In the genomic region with DNA sequence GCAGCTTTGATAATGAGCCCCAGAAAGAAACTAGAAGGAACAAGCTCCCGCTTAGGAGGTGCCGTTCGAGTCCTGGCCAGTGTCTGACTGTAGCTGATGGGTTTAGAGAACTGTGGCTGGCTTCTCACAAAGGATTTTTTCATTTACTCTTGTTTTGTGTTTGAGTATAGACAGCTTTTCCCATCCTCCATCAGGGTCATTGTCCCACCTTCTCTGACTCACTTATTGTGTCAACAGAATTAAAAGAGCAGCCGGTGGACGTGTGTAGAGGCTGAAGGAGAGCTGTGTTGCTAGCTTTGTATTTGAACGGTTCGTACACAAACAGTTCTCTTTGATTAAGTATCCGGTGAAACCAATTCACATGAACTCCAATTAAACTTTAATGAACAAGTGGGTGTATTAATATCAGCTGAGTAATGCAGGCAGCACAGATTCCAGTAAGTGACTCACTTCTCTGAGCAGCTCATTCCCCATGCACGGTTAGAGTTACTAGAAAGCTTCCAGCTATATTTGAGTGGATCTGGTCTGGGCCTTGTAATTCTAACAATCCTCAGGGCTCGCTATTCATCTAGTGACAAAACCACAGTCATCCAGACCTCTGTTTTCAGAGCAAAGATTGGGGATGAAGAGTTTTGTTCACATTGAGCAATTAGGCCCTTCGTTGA, we compare ENCODE assay signal across 1 cellular context.
TF ChIP-seq lines count a peak whose summit lies in the region.

No MANE protein-coding gene starts in this region.

TF ChIP-seq in HepG2, 621 proteins besides CTCF, POLR2A, EP300 and RAD21 (continued from another document and continues in another):
- TF ChIP-seq ATRX (CRISPR knock-in tag; IDR thresholded peaks at IDR 0.05; ENCODE audit: borderline replicate concordance) (no peak), NFKB2 (CRISPR knock-in tag; IDR thresholded peaks at IDR 0.05; ENCODE audit: borderline replicate concordance) (no peak), MEIS2 (CRISPR knock-in tag; IDR thresholded peaks at IDR 0.05) (peak; percentile 96), ZBTB42 (CRISPR knock-in tag; IDR thresholded peaks at IDR 0.05) (no peak), ZNF251 (CRISPR knock-in tag; IDR thresholded peaks at IDR 0.05) (no peak), MBD4 (IDR thresholded peaks at IDR 0.05; ENCODE audit: borderline replicate concordance, low read length) (peak; percentile 94), ZNF883 (CRISPR knock-in tag; IDR thresholded peaks at IDR 0.05; ENCODE audit: not compliant biosample characterization) (no peak), ZKSCAN8 (CRISPR knock-in tag; IDR thresholded peaks at IDR 0.05; ENCODE audit: borderline replicate concordance) (no peak; the same call in none of the 2 replicates), TEAD2 (CRISPR knock-in tag; IDR thresholded peaks at IDR 0.05) (no peak), GATAD2A (CRISPR knock-in tag; IDR thresholded peaks at IDR 0.05) (peak; percentile 97), RARG (CRISPR knock-in tag; IDR thresholded peaks at IDR 0.05; ENCODE audit: low read depth) (0 out of 2 replicates have a peak, but pooled peaks have one; percentile 85), IKZF1 (IDR thresholded peaks at IDR 0.05) (no peak), HDAC2 (CRISPR knock-in tag; IDR thresholded peaks at IDR 0.05) (peak; percentile 98), TCF7L2 (IDR thresholded peaks at IDR 0.05; ENCODE audit: low read depth, low read length) (peak; percentile 58), RCOR2 (CRISPR knock-in tag; IDR thresholded peaks at IDR 0.05) (peak; percentile 94), CREM (IDR thresholded peaks at IDR 0.05) (peak; percentile 94), CREM (CRISPR knock-in tag; IDR thresholded peaks at IDR 0.05) (no peak), ZNF101 (CRISPR knock-in tag; IDR thresholded peaks at IDR 0.05; ENCODE audit: borderline replicate concordance, low read depth) (no peak), ZNF75D (CRISPR knock-in tag; IDR thresholded peaks at IDR 0.05; ENCODE audit: borderline replicate concordance) (no peak), ZNF546 (CRISPR knock-in tag; conservative IDR thresholded peaks at IDR 0.05) (no peak), JUNB (CRISPR knock-in tag; IDR thresholded peaks at IDR 0.05; ENCODE audit: borderline replicate concordance) (peak; percentile 100), MXD4 (CRISPR knock-in tag; IDR thresholded peaks at IDR 0.05) (peak; percentile 27; the same call in 1 of the 2 replicates), ZNF333 (CRISPR knock-in tag; IDR thresholded peaks at IDR 0.05; ENCODE audit: borderline replicate concordance) (no peak), CCDC6 (CRISPR knock-in tag; IDR thresholded peaks at IDR 0.05) (0 out of 2 replicates have a peak, but pooled peaks have one; percentile 28), ZNF30 (CRISPR knock-in tag; IDR thresholded peaks at IDR 0.05) (no peak), MAFK (conservative IDR thresholded peaks at IDR 0.05 in 1 of 2, IDR thresholded peaks at IDR 0.05 in 1 of 2; ENCODE audit: low read length in 2 of 2) (peak in 1 of 2 experiments; percentile 1; a peak in 1 of 4 replicates), JDP2 (CRISPR knock-in tag; IDR thresholded peaks at IDR 0.05; ENCODE audit: borderline replicate concordance) (peak; percentile 38; the same call in 1 of the 2 replicates), RFXAP (CRISPR knock-in tag; IDR thresholded peaks at IDR 0.05; ENCODE audit: borderline replicate concordance) (peak; percentile 81), SALL2 (CRISPR knock-in tag; IDR thresholded peaks at IDR 0.05) (peak; percentile 88; the same call in 1 of the 2 replicates), DMAP1 (CRISPR knock-in tag; IDR thresholded peaks at IDR 0.05) (0 out of 2 replicates have a peak, but pooled peaks have one; percentile 53), TAF1 (CRISPR knock-in tag; IDR thresholded peaks at IDR 0.05) (peak; percentile 35; the same call in 1 of the 2 replicates), REXO4 (CRISPR knock-in tag; IDR thresholded peaks at IDR 0.05; ENCODE audit: borderline replicate concordance) (no peak), SP2 (CRISPR knock-in tag; IDR thresholded peaks at IDR 0.05) (no peak), IRF2 (CRISPR knock-in tag; IDR thresholded peaks at IDR 0.05) (peak; percentile 83), PHF5A (CRISPR knock-in tag; IDR thresholded peaks at IDR 0.05; ENCODE audit: low read depth, unreplicated experiment) (no peak), ZNF253 (CRISPR knock-in tag; IDR thresholded peaks at IDR 0.05; ENCODE audit: borderline replicate concordance) (no peak), U2AF2 (IDR thresholded peaks at IDR 0.05; ENCODE audit: low read depth, low read length) (no peak), ZNF468 (CRISPR knock-in tag; IDR thresholded peaks at IDR 0.05) (no peak), FOXC1 (CRISPR knock-in tag; IDR thresholded peaks at IDR 0.05; ENCODE audit: borderline replicate concordance) (no peak; the same call in 1 of the 2 replicates), ETV6 (CRISPR knock-in tag; conservative IDR thresholded peaks at IDR 0.05) (peak; percentile 35; the same call in 1 of the 2 replicates)
- TF ChIP-seq, protein P1, sequence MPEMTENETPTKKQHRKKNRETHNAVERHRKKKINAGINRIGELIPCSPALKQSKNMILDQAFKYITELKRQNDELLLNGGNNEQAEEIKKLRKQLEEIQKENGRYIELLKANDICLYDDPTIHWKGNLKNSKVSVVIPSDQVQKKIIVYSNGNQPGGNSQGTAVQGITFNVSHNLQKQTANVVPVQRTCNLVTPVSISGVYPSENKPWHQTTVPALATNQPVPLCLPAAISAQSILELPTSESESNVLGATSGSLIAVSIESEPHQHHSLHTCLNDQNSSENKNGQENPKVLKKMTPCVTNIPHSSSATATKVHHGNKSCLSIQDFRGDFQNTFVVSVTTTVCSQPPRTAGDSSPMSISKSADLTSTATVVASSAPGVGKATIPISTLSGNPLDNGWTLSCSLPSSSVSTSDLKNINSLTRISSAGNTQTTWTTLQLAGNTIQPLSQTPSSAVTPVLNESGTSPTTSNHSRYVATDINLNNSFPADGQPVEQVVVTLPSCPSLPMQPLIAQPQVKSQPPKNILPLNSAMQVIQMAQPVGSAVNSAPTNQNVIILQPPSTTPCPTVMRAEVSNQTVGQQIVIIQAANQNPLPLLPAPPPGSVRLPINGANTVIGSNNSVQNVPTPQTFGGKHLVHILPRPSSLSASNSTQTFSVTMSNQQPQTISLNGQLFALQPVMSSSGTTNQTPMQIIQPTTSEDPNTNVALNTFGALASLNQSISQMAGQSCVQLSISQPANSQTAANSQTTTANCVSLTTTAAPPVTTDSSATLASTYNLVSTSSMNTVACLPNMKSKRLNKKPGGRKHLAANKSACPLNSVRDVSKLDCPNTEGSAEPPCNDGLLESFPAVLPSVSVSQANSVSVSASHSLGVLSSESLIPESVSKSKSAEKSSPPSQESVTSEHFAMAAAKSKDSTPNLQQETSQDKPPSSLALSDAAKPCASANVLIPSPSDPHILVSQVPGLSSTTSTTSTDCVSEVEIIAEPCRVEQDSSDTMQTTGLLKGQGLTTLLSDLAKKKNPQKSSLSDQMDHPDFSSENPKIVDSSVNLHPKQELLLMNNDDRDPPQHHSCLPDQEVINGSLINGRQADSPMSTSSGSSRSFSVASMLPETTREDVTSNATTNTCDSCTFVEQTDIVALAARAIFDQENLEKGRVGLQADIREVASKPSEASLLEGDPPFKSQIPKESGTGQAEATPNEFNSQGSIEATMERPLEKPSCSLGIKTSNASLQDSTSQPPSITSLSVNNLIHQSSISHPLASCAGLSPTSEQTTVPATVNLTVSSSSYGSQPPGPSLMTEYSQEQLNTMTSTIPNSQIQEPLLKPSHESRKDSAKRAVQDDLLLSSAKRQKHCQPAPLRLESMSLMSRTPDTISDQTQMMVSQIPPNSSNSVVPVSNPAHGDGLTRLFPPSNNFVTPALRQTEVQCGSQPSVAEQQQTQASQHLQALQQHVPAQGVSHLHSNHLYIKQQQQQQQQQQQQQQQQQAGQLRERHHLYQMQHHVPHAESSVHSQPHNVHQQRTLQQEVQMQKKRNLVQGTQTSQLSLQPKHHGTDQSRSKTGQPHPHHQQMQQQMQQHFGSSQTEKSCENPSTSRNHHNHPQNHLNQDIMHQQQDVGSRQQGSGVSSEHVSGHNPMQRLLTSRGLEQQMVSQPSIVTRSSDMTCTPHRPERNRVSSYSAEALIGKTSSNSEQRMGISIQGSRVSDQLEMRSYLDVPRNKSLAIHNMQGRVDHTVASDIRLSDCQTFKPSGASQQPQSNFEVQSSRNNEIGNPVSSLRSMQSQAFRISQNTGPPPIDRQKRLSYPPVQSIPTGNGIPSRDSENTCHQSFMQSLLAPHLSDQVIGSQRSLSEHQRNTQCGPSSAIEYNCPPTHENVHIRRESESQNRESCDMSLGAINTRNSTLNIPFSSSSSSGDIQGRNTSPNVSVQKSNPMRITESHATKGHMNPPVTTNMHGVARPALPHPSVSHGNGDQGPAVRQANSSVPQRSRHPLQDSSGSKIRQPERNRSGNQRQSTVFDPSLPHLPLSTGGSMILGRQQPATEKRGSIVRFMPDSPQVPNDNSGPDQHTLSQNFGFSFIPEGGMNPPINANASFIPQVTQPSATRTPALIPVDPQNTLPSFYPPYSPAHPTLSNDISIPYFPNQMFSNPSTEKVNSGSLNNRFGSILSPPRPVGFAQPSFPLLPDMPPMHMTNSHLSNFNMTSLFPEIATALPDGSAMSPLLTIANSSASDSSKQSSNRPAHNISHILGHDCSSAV (CRISPR knock-in tag; IDR thresholded peaks at IDR 0.05; ENCODE audit: borderline replicate concordance), result no peak
- TF ChIP-seq, protein P2, sequence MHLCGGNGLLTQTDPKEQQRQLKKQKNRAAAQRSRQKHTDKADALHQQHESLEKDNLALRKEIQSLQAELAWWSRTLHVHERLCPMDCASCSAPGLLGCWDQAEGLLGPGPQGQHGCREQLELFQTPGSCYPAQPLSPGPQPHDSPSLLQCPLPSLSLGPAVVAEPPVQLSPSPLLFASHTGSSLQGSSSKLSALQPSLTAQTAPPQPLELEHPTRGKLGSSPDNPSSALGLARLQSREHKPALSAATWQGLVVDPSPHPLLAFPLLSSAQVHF (CRISPR knock-in tag; IDR thresholded peaks at IDR 0.05), result no peak
- TF ChIP-seq, protein P3, sequence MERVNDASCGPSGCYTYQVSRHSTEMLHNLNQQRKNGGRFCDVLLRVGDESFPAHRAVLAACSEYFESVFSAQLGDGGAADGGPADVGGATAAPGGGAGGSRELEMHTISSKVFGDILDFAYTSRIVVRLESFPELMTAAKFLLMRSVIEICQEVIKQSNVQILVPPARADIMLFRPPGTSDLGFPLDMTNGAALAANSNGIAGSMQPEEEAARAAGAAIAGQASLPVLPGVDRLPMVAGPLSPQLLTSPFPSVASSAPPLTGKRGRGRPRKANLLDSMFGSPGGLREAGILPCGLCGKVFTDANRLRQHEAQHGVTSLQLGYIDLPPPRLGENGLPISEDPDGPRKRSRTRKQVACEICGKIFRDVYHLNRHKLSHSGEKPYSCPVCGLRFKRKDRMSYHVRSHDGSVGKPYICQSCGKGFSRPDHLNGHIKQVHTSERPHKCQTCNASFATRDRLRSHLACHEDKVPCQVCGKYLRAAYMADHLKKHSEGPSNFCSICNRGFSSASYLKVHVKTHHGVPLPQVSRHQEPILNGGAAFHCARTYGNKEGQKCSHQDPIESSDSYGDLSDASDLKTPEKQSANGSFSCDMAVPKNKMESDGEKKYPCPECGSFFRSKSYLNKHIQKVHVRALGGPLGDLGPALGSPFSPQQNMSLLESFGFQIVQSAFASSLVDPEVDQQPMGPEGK (CRISPR knock-in tag; IDR thresholded peaks at IDR 0.05), result peak; percentile 64
- TF ChIP-seq, protein P4, sequence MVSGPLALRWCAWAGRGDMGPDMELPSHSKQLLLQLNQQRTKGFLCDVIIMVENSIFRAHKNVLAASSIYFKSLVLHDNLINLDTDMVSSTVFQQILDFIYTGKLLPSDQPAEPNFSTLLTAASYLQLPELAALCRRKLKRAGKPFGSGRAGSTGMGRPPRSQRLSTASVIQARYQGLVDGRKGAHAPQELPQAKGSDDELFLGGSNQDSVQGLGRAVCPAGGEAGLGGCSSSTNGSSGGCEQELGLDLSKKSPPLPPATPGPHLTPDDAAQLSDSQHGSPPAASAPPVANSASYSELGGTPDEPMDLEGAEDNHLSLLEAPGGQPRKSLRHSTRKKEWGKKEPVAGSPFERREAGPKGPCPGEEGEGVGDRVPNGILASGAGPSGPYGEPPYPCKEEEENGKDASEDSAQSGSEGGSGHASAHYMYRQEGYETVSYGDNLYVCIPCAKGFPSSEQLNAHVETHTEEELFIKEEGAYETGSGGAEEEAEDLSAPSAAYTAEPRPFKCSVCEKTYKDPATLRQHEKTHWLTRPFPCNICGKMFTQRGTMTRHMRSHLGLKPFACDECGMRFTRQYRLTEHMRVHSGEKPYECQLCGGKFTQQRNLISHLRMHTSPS (CRISPR knock-in tag; IDR thresholded peaks at IDR 0.05; ENCODE audit: low read depth), result no peak
- TF ChIP-seq, protein P5, sequence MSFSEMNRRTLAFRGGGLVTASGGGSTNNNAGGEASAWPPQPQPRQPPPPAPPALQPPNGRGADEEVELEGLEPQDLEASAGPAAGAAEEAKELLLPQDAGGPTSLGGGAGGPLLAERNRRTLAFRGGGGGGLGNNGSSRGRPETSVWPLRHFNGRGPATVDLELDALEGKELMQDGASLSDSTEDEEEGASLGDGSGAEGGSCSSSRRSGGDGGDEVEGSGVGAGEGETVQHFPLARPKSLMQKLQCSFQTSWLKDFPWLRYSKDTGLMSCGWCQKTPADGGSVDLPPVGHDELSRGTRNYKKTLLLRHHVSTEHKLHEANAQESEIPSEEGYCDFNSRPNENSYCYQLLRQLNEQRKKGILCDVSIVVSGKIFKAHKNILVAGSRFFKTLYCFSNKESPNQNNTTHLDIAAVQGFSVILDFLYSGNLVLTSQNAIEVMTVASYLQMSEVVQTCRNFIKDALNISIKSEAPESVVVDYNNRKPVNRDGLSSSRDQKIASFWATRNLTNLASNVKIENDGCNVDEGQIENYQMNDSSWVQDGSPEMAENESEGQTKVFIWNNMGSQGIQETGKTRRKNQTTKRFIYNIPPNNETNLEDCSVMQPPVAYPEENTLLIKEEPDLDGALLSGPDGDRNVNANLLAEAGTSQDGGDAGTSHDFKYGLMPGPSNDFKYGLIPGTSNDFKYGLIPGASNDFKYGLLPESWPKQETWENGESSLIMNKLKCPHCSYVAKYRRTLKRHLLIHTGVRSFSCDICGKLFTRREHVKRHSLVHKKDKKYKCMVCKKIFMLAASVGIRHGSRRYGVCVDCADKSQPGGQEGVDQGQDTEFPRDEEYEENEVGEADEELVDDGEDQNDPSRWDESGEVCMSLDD (CRISPR knock-in tag; IDR thresholded peaks at IDR 0.05; ENCODE audit: borderline replicate concordance), result peak; percentile 51; the same call in 1 of the 2 replicates
- TF ChIP-seq, protein P6, sequence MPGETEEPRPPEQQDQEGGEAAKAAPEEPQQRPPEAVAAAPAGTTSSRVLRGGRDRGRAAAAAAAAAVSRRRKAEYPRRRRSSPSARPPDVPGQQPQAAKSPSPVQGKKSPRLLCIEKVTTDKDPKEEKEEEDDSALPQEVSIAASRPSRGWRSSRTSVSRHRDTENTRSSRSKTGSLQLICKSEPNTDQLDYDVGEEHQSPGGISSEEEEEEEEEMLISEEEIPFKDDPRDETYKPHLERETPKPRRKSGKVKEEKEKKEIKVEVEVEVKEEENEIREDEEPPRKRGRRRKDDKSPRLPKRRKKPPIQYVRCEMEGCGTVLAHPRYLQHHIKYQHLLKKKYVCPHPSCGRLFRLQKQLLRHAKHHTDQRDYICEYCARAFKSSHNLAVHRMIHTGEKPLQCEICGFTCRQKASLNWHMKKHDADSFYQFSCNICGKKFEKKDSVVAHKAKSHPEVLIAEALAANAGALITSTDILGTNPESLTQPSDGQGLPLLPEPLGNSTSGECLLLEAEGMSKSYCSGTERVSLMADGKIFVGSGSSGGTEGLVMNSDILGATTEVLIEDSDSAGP (CRISPR knock-in tag; IDR thresholded peaks at IDR 0.05; ENCODE audit: borderline replicate concordance), result no peak
